Comparison of ENCODE assay signal across 28 cellular contexts in the genomic region with DNA sequence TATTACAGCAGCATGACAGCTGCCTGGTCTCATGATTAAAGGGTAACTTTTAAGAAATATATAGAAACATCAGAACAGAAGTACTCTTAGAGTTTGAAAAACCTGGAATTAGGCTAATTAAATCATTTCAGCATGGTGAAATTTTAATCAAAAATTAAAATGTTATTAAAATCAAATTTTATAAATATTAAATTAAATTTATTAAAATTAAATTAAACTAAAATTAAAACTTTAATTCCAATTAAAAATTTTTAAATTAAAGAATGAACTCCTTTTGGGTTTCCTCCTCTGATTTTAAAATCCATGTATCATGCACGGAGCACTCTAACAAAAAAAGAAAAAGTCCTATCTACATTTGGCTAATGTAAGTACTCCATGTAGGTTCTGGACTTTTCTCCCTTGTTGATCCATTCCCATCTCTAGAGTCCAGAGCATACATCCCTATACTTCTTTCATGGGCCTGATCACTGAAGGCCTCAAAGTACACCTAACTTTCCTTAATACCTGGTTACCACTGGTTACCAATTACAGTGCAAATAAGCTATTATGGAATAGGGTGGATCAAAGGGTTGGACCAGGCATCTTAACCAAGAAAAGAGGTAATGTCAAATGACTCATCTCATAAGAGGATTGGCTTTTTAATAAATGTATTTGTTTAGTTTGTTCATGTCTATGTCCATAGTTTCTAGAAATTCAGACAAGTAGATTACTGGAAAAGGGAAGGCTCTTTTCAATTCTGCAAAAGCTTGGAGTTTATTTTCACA. TPM values are rescaled to one million over a fixed set of nuclear protein-coding genes. Genes with fewer than 3 reads are reported as not detected.
A peak's percentile ranks its signal among the peaks of the same experiment; 100 is the strongest.
DNase-seq lines count a peak whose midpoint lies in the region; FAIRE-seq and TF ChIP-seq lines count a peak whose summit lies in the region.
"Had no signal": no experiment of that assay in that cellular context is flagged by ENCODE, and none has a peak within 500 bp of the region (broad histone marks: within the 10 kb centered on the region; RNA-seq: fewer than 3 reads in every experiment).

No MANE protein-coding gene starts in this region.

- no peak overlapping the region for H3K9ac ChIP-seq in mesenchymal stem cell (ENCODE audit: low read length)
- H3K9ac ChIP-seq: KMS-11 had no signal

- no peak overlapping the region for H3K23ac ChIP-seq in mesenchymal stem cell (ENCODE audit: low read length in 2 of 2)

- no peaks in the 10 kb centered on the region for H3K27me3 Mint-ChIP-seq in activated T-helper 1 cell treated with anti-CD3 and anti-CD28 coated beads, Interleukin-12 subunit alpha, Interleukin-12 subunit beta, Interleukin-2, Interleukin-4 antibody, amounts not matched to agents 30 ng/mL and 10 ng/mL and 1 ng/mL, durations not matched to agents 14 hours and 24 hours and 36 hours (ENCODE audit: insufficient read depth)

- no peak for TF ChIP-seq CTCF in bronchial epithelial cell (IDR thresholded peaks at IDR 0.05; ENCODE audit: insufficient read depth, low read length, severe bottlenecking)

- intact Hi-C loops in activated T-helper 1 cell treated with anti-CD3 and anti-CD28 coated beads, Interleukin-12 subunit alpha, Interleukin-12 subunit beta, Interleukin-2, Interleukin-4 antibody, amounts not matched to agents 30 ng/mL and 10 ng/mL and 1 ng/mL, durations not matched to agents 14 hours and 24 hours and 36 hours (cut with micrococcal nuclease), result no loop called here

- H3K27ac ChIP-seq in mesenchymal stem cell (ENCODE audit: low read length, poor library complexity, severe bottlenecking), result peak overlapping the region; percentile 3
- H3K27ac ChIP-seq: gastrocnemius medialis, KMS-11, SJCRH30, spleen, uterus had no signal

- no peak for FAIRE-seq in bronchial epithelial cell (lab: Jason Lieb, UNC)
- FAIRE-seq: endometrium had no signal

- H3K9me3 ChIP-seq in mesenchymal stem cell (ENCODE audit: control insufficient read depth, low read length), result no peaks in the 10 kb centered on the region
- H3K9me3 ChIP-seq: gastrocnemius medialis, SJCRH30, spleen, uterus had no signal

- H2BK5ac ChIP-seq in mesenchymal stem cell (ENCODE audit: low read depth, low read length, poor library complexity, severe bottlenecking), result no peak overlapping the region

- 90% methylated on average over 1 of the region's 1 CpG for WGBS in mesenchymal stem cell

- H2BK12ac ChIP-seq in mesenchymal stem cell (ENCODE audit: low read length in 2 of 2), result no peak overlapping the region

- no peaks in the 10 kb centered on the region for H3K4me1 ChIP-seq in mesenchymal stem cell (ENCODE audit: control insufficient read depth, insufficient read depth, low read depth, low read length)
- H3K4me1 ChIP-seq: gastrocnemius medialis, SJCRH30, spleen, uterus had no signal

- no peak overlapping the region for H2AFZ ChIP-seq in mesenchymal stem cell (ENCODE audit: low read depth, low read length)

- no peaks in the 10 kb centered on the region for H3K79me1 ChIP-seq in mesenchymal stem cell (replicated peaks; ENCODE audit: low read length, poor library complexity, severe bottlenecking)

- no peak overlapping the region for H3K4me2 ChIP-seq in mesenchymal stem cell (ENCODE audit: low read length, poor library complexity, severe bottlenecking)
- H3K4me2 ChIP-seq: GM23338, KMS-11 had no signal

- no peak overlapping the region for H3K18ac ChIP-seq in mesenchymal stem cell (ENCODE audit: low read depth in 1 of 2, low read length in 2 of 2)

- no peak overlapping the region for H4K91ac ChIP-seq in mesenchymal stem cell (ENCODE audit: low read length)

- DNase-seq in DMS53 treated with DMSO at 0.1 percent for 48 hours (lab: John Stamatoyannopoulos, UW; ENCODE audit: unreplicated experiment) (peak; percentile 30), NCI-H69 (lab: John Stamatoyannopoulos, UW) (peak; percentile 87), bronchial epithelial cell (ENCODE audit: low read depth) (peak; percentile 76), mesenchymal stem cell (no peak), GDM1 (lab: John Stamatoyannopoulos, UW) (no peak), NCI-H2196 (lab: John Stamatoyannopoulos, UW; ENCODE audit: unreplicated experiment) (no peak)
- no peak for DNase-seq in activated T-helper 1 cell treated with anti-CD3 and anti-CD28 coated beads, Interleukin-12 subunit alpha, Interleukin-12 subunit beta, Interleukin-2, Interleukin-4 antibody, amounts not matched to agents 30 ng/mL and 10 ng/mL and 1 ng/mL, durations not matched to agents 14 hours and 24 hours and 36 hours (ENCODE audit: low spot score)
- no peak for DNase-seq in activated naive CD4-positive, alpha-beta T cell treated with Interleukin-2 at 50 U/mL for 16 hours
- DNase-seq: activated CD4-positive, CD25-positive, alpha-beta regulatory T cell; activated CD8-positive, alpha-beta memory T cell treated with anti-CD3 and anti-CD28 coated beads for 24 hours; activated T-cell treated with anti-CD3 and anti-CD28 coated beads, Interleukin-2, amount 50 U/mL, for 48 hours; gastrocnemius medialis; left colon; NCI-H1048; NCI-H2171; NCI-H774; SJCRH30; spleen; uterus had no signal

- no peaks in the 10 kb centered on the region for H3K27me3 ChIP-seq in bronchial epithelial cell (ENCODE audit: control insufficient read depth, insufficient read depth, low read length)
- H3K27me3 ChIP-seq in mesenchymal stem cell (ENCODE audit: control insufficient read depth in 1 of 2, insufficient read depth in 1 of 2, low read length in 2 of 2), result no peaks in the 10 kb centered on the region
- H3K27me3 ChIP-seq: gastrocnemius medialis, SJCRH30, spleen, uterus had no signal

- H3K4me3 Mint-ChIP-seq in activated T-helper 1 cell treated with anti-CD3 and anti-CD28 coated beads, Interleukin-12 subunit alpha, Interleukin-12 subunit beta, Interleukin-2, Interleukin-4 antibody, amounts not matched to agents 30 ng/mL and 10 ng/mL and 1 ng/mL, durations not matched to agents 14 hours and 24 hours and 36 hours, result no peak overlapping the region
- H3K4me3 Mint-ChIP-seq: GM23338; neural crest cell; T-helper 2 cell treated with Interferon-gamma antibody and Interleukin-4, amounts not matched to agents 5 μg/mL and 100 μg/mL, for 36 hours had no signal

- H3K9me3 Mint-ChIP-seq in activated T-helper 1 cell treated with anti-CD3 and anti-CD28 coated beads, Interleukin-12 subunit alpha, Interleukin-12 subunit beta, Interleukin-2, Interleukin-4 antibody, amounts not matched to agents 30 ng/mL and 10 ng/mL and 1 ng/mL, durations not matched to agents 14 hours and 24 hours and 36 hours, result no peaks in the 10 kb centered on the region
- H3K9me3 Mint-ChIP-seq: GM23338; neural crest cell; T-helper 2 cell treated with Interferon-gamma antibody and Interleukin-4, amounts not matched to agents 5 μg/mL and 100 μg/mL, for 36 hours had no signal

- no peak overlapping the region for H2BK15ac ChIP-seq in mesenchymal stem cell (ENCODE audit: low read depth, poor library complexity, severe bottlenecking)

- no peak overlapping the region for H2BK120ac ChIP-seq in mesenchymal stem cell (ENCODE audit: low read depth, low read length)

- H3K4me3 ChIP-seq in bronchial epithelial cell (ENCODE audit: low read depth, low read length), result no peak overlapping the region
- H3K4me3 ChIP-seq in mesenchymal stem cell (ENCODE audit: insufficient read depth in 1 of 2, low read depth in 1 of 2, low read length in 2 of 2), result no peak overlapping the region
- H3K4me3 ChIP-seq: gastrocnemius medialis, GM23338, SJCRH30, spleen, uterus had no signal

- H3K36me3 ChIP-seq in bronchial epithelial cell (ENCODE audit: control insufficient read depth, insufficient read depth, low read length), result no peaks in the 10 kb centered on the region
- no peaks in the 10 kb centered on the region for H3K36me3 ChIP-seq in mesenchymal stem cell (ENCODE audit: control insufficient read depth in 1 of 2, insufficient read depth in 2 of 2, low read depth in 1 of 2, low read length in 2 of 2)
- H3K36me3 ChIP-seq: gastrocnemius medialis, SJCRH30, spleen, uterus had no signal

- H3K27ac Mint-ChIP-seq in activated T-helper 1 cell treated with anti-CD3 and anti-CD28 coated beads, Interleukin-12 subunit alpha, Interleukin-12 subunit beta, Interleukin-2, Interleukin-4 antibody, amounts not matched to agents 30 ng/mL and 10 ng/mL and 1 ng/mL, durations not matched to agents 14 hours and 24 hours and 36 hours, result no peak overlapping the region
- H3K27ac Mint-ChIP-seq: activated naive CD4-positive, alpha-beta T cell treated with anti-CD3 and anti-CD28 coated beads, Interleukin-2, amount 50 U/mL, for 72 hours; GM23338; T-helper 2 cell treated with Interferon-gamma antibody and Interleukin-4, amounts not matched to agents 5 μg/mL and 100 μg/mL, for 36 hours had no signal

- H4K8ac ChIP-seq in mesenchymal stem cell (ENCODE audit: low read length), result no peak overlapping the region

- H2AK5ac ChIP-seq in mesenchymal stem cell (ENCODE audit: low read length, severe bottlenecking), result no peak overlapping the region

- H3K36me3 Mint-ChIP-seq in activated T-helper 1 cell treated with anti-CD3 and anti-CD28 coated beads, Interleukin-12 subunit alpha, Interleukin-12 subunit beta, Interleukin-2, Interleukin-4 antibody, amounts not matched to agents 30 ng/mL and 10 ng/mL and 1 ng/mL, durations not matched to agents 14 hours and 24 hours and 36 hours (ENCODE audit: low read depth), result no peaks in the 10 kb centered on the region
- H3K36me3 Mint-ChIP-seq: activated naive CD4-positive, alpha-beta T cell treated with anti-CD3 and anti-CD28 coated beads, Interleukin-2, amount 50 U/mL, for 72 hours had no signal

- no peak overlapping the region for H3K14ac ChIP-seq in mesenchymal stem cell (ENCODE audit: low read length in 2 of 2)

- no peak overlapping the region for H3K4ac ChIP-seq in mesenchymal stem cell (ENCODE audit: low read depth in 1 of 2, low read length in 2 of 2)

- H3K4me1 Mint-ChIP-seq in activated T-helper 1 cell treated with anti-CD3 and anti-CD28 coated beads, Interleukin-12 subunit alpha, Interleukin-12 subunit beta, Interleukin-2, Interleukin-4 antibody, amounts not matched to agents 30 ng/mL and 10 ng/mL and 1 ng/mL, durations not matched to agents 14 hours and 24 hours and 36 hours (ENCODE audit: low read depth), result no peaks in the 10 kb centered on the region

RNA-seq across cellular contexts. Expression of a gene that starts 48.4 kb away (rescaled TPM):
- total RNA-seq in bronchial epithelial cell, result 0.53 and 7.3 TPM in 2 replicates
- not detected for polyA plus RNA-seq in mesenchymal stem cell (2013, experiment 1 of 2)
- polyA plus RNA-seq in mesenchymal stem cell (2013, experiment 2 of 2), result not detected
- total RNA-seq in activated T-helper 1 cell treated with anti-CD3 and anti-CD28 coated beads, Interleukin-12 subunit alpha, Interleukin-12 subunit beta, Interleukin-2, Interleukin-4 antibody, amounts not matched to agents 30 ng/mL and 10 ng/mL and 1 ng/mL, durations not matched to agents 14 hours and 24 hours and 36 hours, result not detected in 2 replicates
- total RNA-seq: activated naive CD4-positive, alpha-beta T cell treated with anti-CD3 and anti-CD28 coated beads, Interleukin-2, amount 50 U/mL, for 72 hours; Daoy; gastrocnemius medialis; GM23338; left colon; mononuclear cell; neural crest cell; pulmonary artery endothelial cell; SJCRH30; spleen had no signal
- polyA plus RNA-seq: GM23338, spleen had no signal

Comparison
In these comparisons a context has a peak if more than half of its experiments do, and no peak if none do; other contexts are left out.
1. DNase-seq: peak in DMS53 treated with DMSO at 0.1 percent for 48 hours (single experiment), NCI-H69 (single experiment) and bronchial epithelial cell (single experiment); none in mesenchymal stem cell (single experiment), GDM1 (single experiment), NCI-H2196 (single experiment), activated T-helper 1 cell treated with anti-CD3 and anti-CD28 coated beads, Interleukin-12 subunit alpha, Interleukin-12 subunit beta, Interleukin-2, Interleukin-4 antibody, amounts not matched to agents 30 ng/mL and 10 ng/mL and 1 ng/mL, durations not matched to agents 14 hours and 24 hours and 36 hours (single experiment) and activated naive CD4-positive, alpha-beta T cell treated with Interleukin-2 at 50 U/mL for 16 hours (single experiment).